In the genomic region with DNA sequence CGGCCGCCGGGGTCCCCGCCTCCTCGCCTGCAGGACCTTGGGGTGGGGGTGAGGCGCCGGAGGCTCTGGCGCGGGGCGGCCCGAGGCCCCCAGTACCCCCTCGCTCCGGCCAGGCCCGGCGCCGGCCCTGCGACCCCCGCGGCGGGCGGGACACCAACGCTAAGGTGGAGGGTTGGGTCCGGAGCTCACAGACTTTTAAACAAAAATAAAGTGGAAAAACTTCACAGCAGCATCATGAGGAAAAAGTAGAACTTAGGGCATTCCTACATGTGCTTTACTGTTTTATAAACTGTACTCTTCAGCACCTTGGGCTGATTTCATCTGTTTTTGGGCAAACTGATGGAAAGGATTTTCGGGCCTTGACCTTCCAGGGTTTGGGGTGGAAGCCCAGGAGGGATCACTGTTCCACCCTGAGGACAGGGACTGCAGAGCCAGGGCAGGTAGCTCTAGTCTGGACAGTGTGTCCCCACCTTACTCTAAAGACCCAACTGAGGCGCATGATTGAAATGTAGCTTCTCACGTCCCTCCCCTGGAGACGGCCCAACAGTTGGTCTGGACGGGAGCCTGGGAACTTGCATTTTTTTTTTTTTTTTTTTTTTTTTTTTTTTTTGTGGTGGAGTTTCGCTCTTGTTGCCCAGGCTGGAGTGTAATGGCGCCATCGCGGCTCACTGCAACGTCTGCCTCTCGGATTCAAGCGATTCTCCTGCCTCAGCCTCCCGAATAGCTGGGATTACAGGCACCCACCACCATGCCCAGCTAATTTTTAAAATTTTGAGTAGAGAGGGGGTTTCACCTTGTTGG, we compare ENCODE assay signal across 6 cellular contexts. TPM values are rescaled to one million over a fixed set of nuclear protein-coding genes. Genes with fewer than 3 reads are reported as not detected.
A peak's percentile ranks its signal among the peaks of the same experiment; 100 is the strongest.
DNase-seq lines count a peak whose midpoint lies in the region; ATAC-seq lines count a peak whose summit lies in the region.

No MANE protein-coding gene starts in this region.

- H3K27ac Mint-ChIP-seq in activated naive CD8-positive, alpha-beta T cell treated with anti-CD3 and anti-CD28 coated beads, Interleukin-2, amount 50 U/mL, for 24 hours, result peak overlapping the region; percentile 92

- H3K4me3 ChIP-seq in mucosa of rectum (ENCODE audit: low read length in 2 of 2), result peak overlapping the region; percentile 83 to 91

- H3K9ac ChIP-seq in mucosa of rectum (ENCODE audit: low read depth in 1 of 2, low read length in 2 of 2), result peak overlapping the region; percentile 71 to 78

- peak overlapping the region; percentile 90 for H3K4me3 Mint-ChIP-seq in activated naive CD8-positive, alpha-beta T cell treated with anti-CD3 and anti-CD28 coated beads, Interleukin-2, amount 50 U/mL, for 24 hours

- peak; percentile 33 for DNase-seq in COLO668 (lab: John Stamatoyannopoulos, UW; ENCODE audit: unreplicated experiment)
- peak; percentile 12 for DNase-seq in activated naive CD8-positive, alpha-beta T cell treated with anti-CD3 and anti-CD28 coated beads, Interleukin-2, amount 50 U/mL, for 24 hours
- DNase-seq in mucosa of gallbladder (ENCODE audit: low spot score), result no peak
- DNase-seq in HuH-7.5 (ENCODE audit: low spot score), result no peak

- H3K9me3 Mint-ChIP-seq in activated naive CD8-positive, alpha-beta T cell treated with anti-CD3 and anti-CD28 coated beads, Interleukin-2, amount 50 U/mL, for 24 hours, result peaks cover 1% of the 10 kb centered on the region

- peak; percentile 13 for ATAC-seq in HG03097 (IDR thresholded peaks at IDR 0.05; ENCODE audit: low FRiP score, unreplicated experiment)
- peak; percentile 18 for ATAC-seq in activated naive CD8-positive, alpha-beta T cell treated with anti-CD3 and anti-CD28 coated beads, Interleukin-2, amount 50 U/mL, for 24 hours

- H3K27me3 ChIP-seq in mucosa of rectum (ENCODE audit: control insufficient read depth in 2 of 2, insufficient read depth in 2 of 2, low read length in 2 of 2), result no peaks in the 10 kb centered on the region

- peaks cover 24% of the 10 kb centered on the region for H3K36me3 Mint-ChIP-seq in activated naive CD8-positive, alpha-beta T cell treated with anti-CD3 and anti-CD28 coated beads, Interleukin-2, amount 50 U/mL, for 24 hours (ENCODE audit: low read depth)

- peak overlapping the region; percentile 28 to 37 for H3K27ac ChIP-seq in mucosa of rectum (ENCODE audit: low read depth in 2 of 2, low read length in 2 of 2)

- peaks cover 2 to 8% of the 10 kb centered on the region in 2 donors for H3K36me3 ChIP-seq in mucosa of rectum (ENCODE audit: control insufficient read depth in 2 of 2, insufficient read depth in 2 of 2, low read length in 2 of 2)

- H3K27me3 Mint-ChIP-seq in activated naive CD8-positive, alpha-beta T cell treated with anti-CD3 and anti-CD28 coated beads, Interleukin-2, amount 50 U/mL, for 24 hours, result no peaks in the 10 kb centered on the region

- peaks cover 8 to 14% of the 10 kb centered on the region in 2 donors for H3K4me1 ChIP-seq in mucosa of rectum (ENCODE audit: control insufficient read depth in 2 of 2, insufficient read depth in 2 of 2, low read length in 2 of 2)

- no peaks in the 10 kb centered on the region for H3K9me3 ChIP-seq in mucosa of rectum (ENCODE audit: control insufficient read depth in 2 of 2, low read length in 2 of 2)

- H3K4me1 Mint-ChIP-seq in activated naive CD8-positive, alpha-beta T cell treated with anti-CD3 and anti-CD28 coated beads, Interleukin-2, amount 50 U/mL, for 24 hours, result peaks cover 35% of the 10 kb centered on the region

RNA-seq across cellular contexts. Expression of a gene that starts 0.7 kb away (rescaled TPM):
- total RNA-seq in mucosa of gallbladder, result 55.2 TPM

RNA-seq across cellular contexts. Expression of a gene that starts 25.3 kb away (rescaled TPM):
- total RNA-seq in mucosa of gallbladder, result 101 TPM

RNA-seq across cellular contexts. Expression of a gene that starts 37.5 kb away (rescaled TPM):
- 0.09 TPM for total RNA-seq in mucosa of gallbladder

RNA-seq across cellular contexts. Expression of a gene that starts 50.4 kb away (rescaled TPM):
- 60.1 TPM for total RNA-seq in mucosa of gallbladder

Comparison
In these comparisons a context has a peak if more than half of its experiments do, and no peak if none do; other contexts are left out.
1. DNase-seq: peak in COLO668 (single experiment) and activated naive CD8-positive, alpha-beta T cell treated with anti-CD3 and anti-CD28 coated beads, Interleukin-2, amount 50 U/mL, for 24 hours (single experiment); none in mucosa of gallbladder (single experiment) and HuH-7.5 (single experiment).